Comparison of ENCODE assay signal across 21 cellular contexts in the genomic region with DNA sequence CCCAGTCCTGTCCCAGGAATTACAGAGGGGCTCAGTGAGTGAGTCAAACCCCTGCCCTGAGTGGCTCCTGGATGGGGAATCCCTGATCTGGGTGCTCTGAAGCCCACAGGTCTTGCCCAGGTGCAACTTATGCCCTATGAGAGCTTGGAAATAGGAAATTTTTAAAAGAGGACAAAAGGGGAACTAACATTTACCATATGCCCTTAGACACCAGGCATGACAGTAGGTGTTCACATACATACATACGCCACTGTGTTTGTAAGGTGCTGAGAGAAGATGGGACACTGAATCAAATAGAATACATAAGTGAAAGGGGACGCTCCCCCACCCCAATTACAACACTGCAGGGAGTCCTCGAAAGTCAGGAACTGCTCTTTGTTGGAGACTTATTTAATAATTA. TPM values are rescaled to one million over a fixed set of nuclear protein-coding genes. Genes with fewer than 3 reads are reported as not detected.
DNase-seq lines count a peak whose midpoint lies in the region; ATAC-seq, FAIRE-seq and TF ChIP-seq lines count a peak whose summit lies in the region.
"Had no signal": no experiment of that assay in that cellular context is flagged by ENCODE, and none has a peak within 500 bp of the region (broad histone marks: within the 10 kb centered on the region; RNA-seq: fewer than 3 reads in every experiment).

No MANE protein-coding gene starts in this region.

- H2BK120ac ChIP-seq in trophoblast cell (ENCODE audit: insufficient read depth, low read length, poor library complexity): no peak overlapping the region

- H4K12ac ChIP-seq in trophoblast cell (ENCODE audit: low read depth, low read length): no peak overlapping the region

- H3K4ac ChIP-seq in trophoblast cell (ENCODE audit: low read depth, low read length): no peak overlapping the region

- TF ChIP-seq POLR2A in GM12878 (IDR thresholded peaks at IDR 0.05; ENCODE audit: low read depth, low read length): no peak

- no peak overlapping the region for H3K14ac ChIP-seq in trophoblast cell (ENCODE audit: low read length)

- H3K36me3 Mint-ChIP-seq in stimulated activated memory B cell treated with anti-CD40 and anti-IgM and Interleukin-4, amounts not matched to agents 10 μg/mL and 1 μg/mL and 100 μg/mL, for 72 hours: no peaks in the 10 kb centered on the region
- H3K36me3 Mint-ChIP-seq: CD8-positive, alpha-beta T cell had no signal

- intact Hi-C loops in GM12878 (cut with micrococcal nuclease; ENCODE audit: unreplicated experiment): no loop called here

- no peaks in the 10 kb centered on the region for H3K9me3 Mint-ChIP-seq in stimulated activated memory B cell treated with anti-CD40 and anti-IgM and Interleukin-4, amounts not matched to agents 10 μg/mL and 1 μg/mL and 100 μg/mL, for 72 hours
- H3K9me3 Mint-ChIP-seq: CD8-positive, alpha-beta T cell had no signal

- H4K20me1 ChIP-seq in GM12878 (ENCODE audit: control insufficient read depth, insufficient read depth): no peaks in the 10 kb centered on the region

- CTCF ChIA-PET in GM12878 (lab: Yijun Ruan, JAX): interaction anchor here (0.8 to 14.8 kb wide), 2 partner anchors 99 to 109 kb away, joined by 3 to 476 read pairs; partner anchors contain the start of gene FCRL6

- H3K27me3 ChIP-seq in GM12878 (replicated peaks in 1 of 2; ENCODE audit: control insufficient read depth in 2 of 2, insufficient read depth in 2 of 2, low read length in 1 of 2) (0 out of 4 replicates have a peak, but pooled peaks cover 0 to 2% of the 10 kb centered on the region in 2 experiments), trophoblast cell (ENCODE audit: insufficient read depth, low read length) (no peaks in the 10 kb centered on the region)
- H3K27me3 ChIP-seq: BE2C, SJCRH30 had no signal

- RAD21 ChIA-PET in GM12878 (lab: Charles Lee; ENCODE audit: unreplicated experiment): no interaction called here

- H3K9me3 ChIP-seq in GM12878 (replicated peaks; ENCODE audit: control insufficient read depth, insufficient read depth, low read length): no peaks in the 10 kb centered on the region
- H3K9me3 ChIP-seq in trophoblast cell (ENCODE audit: insufficient read depth, low read depth, low read length): no peaks in the 10 kb centered on the region
- H3K9me3 ChIP-seq: BE2C, SJCRH30 had no signal

- no peak overlapping the region for H4K91ac ChIP-seq in trophoblast cell (ENCODE audit: low read depth, low read length)

- no peak overlapping the region for H2BK5ac ChIP-seq in trophoblast cell (ENCODE audit: low read depth, low read length, poor library complexity)

- H3K36me3 ChIP-seq in GM12878 (ENCODE audit: control insufficient read depth in 2 of 2, insufficient read depth in 2 of 2, low read length in 1 of 2): no peaks in the 10 kb centered on the region
- no peaks in the 10 kb centered on the region for H3K36me3 ChIP-seq in trophoblast cell (ENCODE audit: control insufficient read depth in 1 of 2, insufficient read depth in 2 of 2, low read length in 2 of 2)
- H3K36me3 ChIP-seq: BE2C, SJCRH30 had no signal

- H3K18ac ChIP-seq in trophoblast cell (ENCODE audit: low read length): no peak overlapping the region

- H3K4me1 ChIP-seq in GM12878 (ENCODE audit: control insufficient read depth, insufficient read depth, low read length) (no peaks in the 10 kb centered on the region), trophoblast cell (ENCODE audit: control insufficient read depth in 1 of 2, insufficient read depth in 2 of 2, low read length in 2 of 2) (peaks cover 14 to 22% of the 10 kb centered on the region in 2 experiments)

- H3K4me2 ChIP-seq in GM12878 (ENCODE audit: control insufficient read depth, insufficient read depth) (no peak overlapping the region), trophoblast cell (ENCODE audit: low read length) (no peak overlapping the region)
- H3K4me2 ChIP-seq: GM23338 had no signal

- no peak for FAIRE-seq in GM12878 (lab: Jason Lieb, UNC)
- FAIRE-seq: D721Med had no signal

- WGBS in GM12878 (ENCODE audit: insufficient coverage, insufficient replicate concordance, low lambda C conversion rate, missing lambda C conversion rate): 40% methylated on average over 3 of the region's 3 CpGs
- WGBS in trophoblast cell (ENCODE audit: extremely low coverage, insufficient coverage, insufficient read length): no CpG with 5 or more reads among the region's 3 CpGs

- POLR2A ChIA-PET in GM12878 (lab: Charles Lee): no interaction called here

- ATAC-seq in GM18868 (IDR thresholded peaks at IDR 0.05; ENCODE audit: unreplicated experiment): peak; percentile 76
- peak; percentile 70 for ATAC-seq in GM12878
- peak; percentile 67 for ATAC-seq in stimulated activated memory B cell treated with anti-CD40 and anti-IgM and Interleukin-4, amounts not matched to agents 10 μg/mL and 1 μg/mL and 100 μg/mL, for 72 hours
- no peak for ATAC-seq in HG03039 (IDR thresholded peaks at IDR 0.05; ENCODE audit: unreplicated experiment)
- ATAC-seq: CD8-positive, alpha-beta T cell; GM23338 had no signal

- SMC1A ChIA-PET in GM12878 (lab: Charles Lee; ENCODE audit: uncharacterized antibody, unreplicated experiment): no interaction called here

- TF ChIP-seq EP300 in GM12878 (IDR thresholded peaks at IDR 0.05; ENCODE audit: borderline replicate concordance in 1 of 2, control insufficient read depth in 1 of 2, low read depth in 2 of 2, low read length in 2 of 2): no peak

- H4K8ac ChIP-seq in trophoblast cell (ENCODE audit: low read depth, low read length): no peak overlapping the region

- H3K9ac ChIP-seq in GM12878 (ENCODE audit: control insufficient read depth, insufficient read depth, low read length): no peak overlapping the region
- H3K9ac ChIP-seq in trophoblast cell (ENCODE audit: low read length): no peak overlapping the region

- no peak overlapping the region for H2AK5ac ChIP-seq in trophoblast cell (ENCODE audit: low read length)

- DNase-seq in MV-4-11 (lab: John Stamatoyannopoulos, UW) (peak; percentile 31), GM12878 (ENCODE audit: low read depth, low spot score) (no peak), trophoblast cell (no peak), dedifferentiated amniotic fluid mesenchymal stem cell (ENCODE audit: extremely low spot score) (no peak)
- DNase-seq: BE2C; CD8-positive, alpha-beta T cell; DMS79; KBM-7; NCI-H1105; NCI-H1694 treated with DMSO at 0.1 percent for 48 hours; NCI-H2107; NCI-H2227 treated with DMSO at 0.1 percent for 48 hours; NCI-H524 treated with DMSO at 0.1 percent for 48 hours; OCI-M1; SJCRH30 had no signal

- H2AFZ ChIP-seq in GM12878 (ENCODE audit: control insufficient read depth, low read depth, low read length): no peak overlapping the region
- no peak overlapping the region for H2AFZ ChIP-seq in trophoblast cell (ENCODE audit: insufficient read depth, low read length, poor library complexity)
- H2AFZ ChIP-seq: GM23338 had no signal

- H3K27ac ChIP-seq in GM12878 (ENCODE audit: control insufficient read depth, insufficient read depth): no peak overlapping the region
- H3K27ac ChIP-seq in trophoblast cell (ENCODE audit: low read depth, low read length): no peak overlapping the region
- H3K27ac ChIP-seq: RWPE1, SJCRH30 had no signal

- peaks cover 5% of the 10 kb centered on the region for H3K27me3 Mint-ChIP-seq in stimulated activated memory B cell treated with anti-CD40 and anti-IgM and Interleukin-4, amounts not matched to agents 10 μg/mL and 1 μg/mL and 100 μg/mL, for 72 hours

- H3K4me3 ChIP-seq in GM12878: no peak overlapping the region
- H3K4me3 ChIP-seq in trophoblast cell (ENCODE audit: low read depth, low read length): no peak overlapping the region
- H3K4me3 ChIP-seq: GM23338, SJCRH30 had no signal

- H3K4me1 Mint-ChIP-seq in stimulated activated memory B cell treated with anti-CD40 and anti-IgM and Interleukin-4, amounts not matched to agents 10 μg/mL and 1 μg/mL and 100 μg/mL, for 72 hours: peaks cover 24% of the 10 kb centered on the region

- no peaks in the 10 kb centered on the region for H3K79me2 ChIP-seq in GM12878 (ENCODE audit: control insufficient read depth, insufficient read depth, low read length)
- no peaks in the 10 kb centered on the region for H3K79me2 ChIP-seq in trophoblast cell (ENCODE audit: control insufficient read depth, insufficient read depth, low read length, poor library complexity)

- H3K4me3 Mint-ChIP-seq in stimulated activated memory B cell treated with anti-CD40 and anti-IgM and Interleukin-4, amounts not matched to agents 10 μg/mL and 1 μg/mL and 100 μg/mL, for 72 hours: no peak overlapping the region
- H3K4me3 Mint-ChIP-seq: CD8-positive, alpha-beta T cell; GM23338 had no signal

- no peak overlapping the region for H3K23ac ChIP-seq in trophoblast cell (ENCODE audit: low read length)

- peaks cover 21% of the 10 kb centered on the region for H3K79me1 ChIP-seq in trophoblast cell (ENCODE audit: low read length)

- no TSS peak for BruUV-seq in GM12878 (replicated peaks; lab: Mats Ljungman, UMichigan)

- no peak for TF ChIP-seq CTCF in GM12878 (IDR thresholded peaks at IDR 0.05 in 2 of 3, conservative IDR thresholded peaks at IDR 0.05 in 1 of 3; ENCODE audit: control insufficient read depth in 2 of 3, extremely low read depth in 1 of 3, insufficient read depth in 1 of 3, low read depth in 3 of 3, low read length in 3 of 3)

- TF ChIP-seq RAD21 in GM12878 (IDR thresholded peaks at IDR 0.05; ENCODE audit: insufficient read depth, low read depth, low read length): no peak

- H2BK12ac ChIP-seq in trophoblast cell (ENCODE audit: low read length): no peak overlapping the region

- in situ Hi-C loops in GM12878 (cut with MboI): no loop called here

- H3K27ac Mint-ChIP-seq in stimulated activated memory B cell treated with anti-CD40 and anti-IgM and Interleukin-4, amounts not matched to agents 10 μg/mL and 1 μg/mL and 100 μg/mL, for 72 hours: peak overlapping the region; percentile 8
- H3K27ac Mint-ChIP-seq: CD8-positive, alpha-beta T cell; GM23338 had no signal

RNA-seq across cellular contexts. Expression of gene CFAP45, which starts 1.4 kb away (rescaled TPM):
- total RNA-seq in GM12878 (2013; cell fraction: nucleolus; rRNA removed): 2.3 and 2.7 TPM in 2 replicates
- total RNA-seq in GM12878 (2014; rRNA removed) (0.33 and 0.56 TPM in 2 replicates), GM12878 (2014; rRNA removed; fragmentation: Illumina TruSeq; extraction: Trizol) (0.72 and 0.78 TPM in 2 replicates), GM12878 (2021) (0.64 and 0.93 TPM in 2 replicates)
- 1.2 TPM for polyA plus RNA-seq in GM12878 (2011; ENCODE audit: low read depth)
- polyA plus RNA-seq in GM12878 (2011; rRNA removed) (0.69 and 1.1 TPM in 2 replicates), GM12878 (2014; fragmentation: Illumina TruSeq; extraction: Trizol) (0.73 and 0.89 TPM in 2 replicates), GM12878 (2014; fragmentation: Nextera tagmentation; extraction: Ambion mirVana) (under 1 TPM; 0.43 to 0.46 TPM), GM12878 (2014; rRNA removed) (0.82 and 0.91 TPM in 2 replicates), GM12878 (2016; fragmentation: Nextera tagmentation; extraction: Ambion mirVana) (under 1 TPM; 0.58 to 0.91 TPM)
- polyA plus RNA-seq in GM12878 (2011; cell fraction: cytosol; rRNA removed): 0.28 and 0.37 TPM in 2 replicates
- 1.0 and 1.5 TPM in 2 replicates for polyA plus RNA-seq in GM12878 (2011; cell fraction: nucleus; rRNA removed)
- 0.74 and 0.87 TPM in 2 replicates for polyA plus RNA-seq in GM12878 (2012)
- polyA minus RNA-seq in GM12878 (2011; rRNA and poly(A)+ RNA removed): 0.37 and 0.72 TPM in 2 replicates
- not detected in 2 replicates for polyA minus RNA-seq in GM12878 (2011; cell fraction: cytosol; rRNA and poly(A)+ RNA removed)
- polyA minus RNA-seq in GM12878 (2011; cell fraction: nucleus; rRNA and poly(A)+ RNA removed): 0.24 and 0.29 TPM in 2 replicates
- polyA plus RNA-seq in trophoblast cell (2013): 2.0 and 2.1 TPM in 2 replicates
- total RNA-seq: GM23338 had no signal

RNA-seq across cellular contexts. Expression of gene TAGLN2, which starts 26.8 kb away (rescaled TPM):
- 69.9 and 71.0 TPM in 2 replicates for total RNA-seq in GM12878 (2013; cell fraction: nucleolus; rRNA removed)
- total RNA-seq in GM12878 (2014; rRNA removed): 345 and 363 TPM in 2 replicates
- 152 and 155 TPM in 2 replicates for total RNA-seq in GM12878 (2014; rRNA removed; fragmentation: Illumina TruSeq; extraction: Trizol)
- 340 and 350 TPM in 2 replicates for total RNA-seq in GM12878 (2021)
- 190 TPM for polyA plus RNA-seq in GM12878 (2011; ENCODE audit: low read depth)
- 198 and 427 TPM in 2 replicates for polyA plus RNA-seq in GM12878 (2011; rRNA removed)
- polyA plus RNA-seq in GM12878 (2011; cell fraction: cytosol; rRNA removed): 602 and 652 TPM in 2 replicates
- 280 and 331 TPM in 2 replicates for polyA plus RNA-seq in GM12878 (2011; cell fraction: nucleus; rRNA removed)
- polyA plus RNA-seq in GM12878 (2012): 359 and 378 TPM in 2 replicates
- polyA plus RNA-seq in GM12878 (2014; fragmentation: Illumina TruSeq; extraction: Trizol): 253 and 362 TPM in 2 replicates
- 100 to 1,000 TPM; 216 to 262 TPM for polyA plus RNA-seq in GM12878 (2014; fragmentation: Nextera tagmentation; extraction: Ambion mirVana)
- polyA plus RNA-seq in GM12878 (2014; rRNA removed): 415 and 449 TPM in 2 replicates
- 100 to 1,000 TPM; 541 to 611 TPM for polyA plus RNA-seq in GM12878 (2016; fragmentation: Nextera tagmentation; extraction: Ambion mirVana)
- 165 and 190 TPM in 2 replicates for polyA minus RNA-seq in GM12878 (2011; rRNA and poly(A)+ RNA removed)
- 81.4 and 86.9 TPM in 2 replicates for polyA minus RNA-seq in GM12878 (2011; cell fraction: cytosol; rRNA and poly(A)+ RNA removed)
- polyA minus RNA-seq in GM12878 (2011; cell fraction: nucleus; rRNA and poly(A)+ RNA removed): 45.7 and 64.9 TPM in 2 replicates
- polyA plus RNA-seq in trophoblast cell (2013): 498 and 501 TPM in 2 replicates

RNA-seq across cellular contexts. Expression of gene VSIG8, which starts 36.1 kb away (rescaled TPM):
- total RNA-seq in GM12878 (2013; cell fraction: nucleolus; rRNA removed): not detected in 2 replicates
- total RNA-seq in GM12878 (2014; rRNA removed): not detected in 2 replicates
- total RNA-seq in GM12878 (2014; rRNA removed; fragmentation: Illumina TruSeq; extraction: Trizol): not detected in 2 replicates
- not detected in 2 replicates for total RNA-seq in GM12878 (2021)
- not detected for polyA plus RNA-seq in GM12878 (2011; ENCODE audit: low read depth)
- not detected in 2 replicates for polyA plus RNA-seq in GM12878 (2011; rRNA removed)
- polyA plus RNA-seq in GM12878 (2011; cell fraction: cytosol; rRNA removed): not detected in 2 replicates
- 0.09 TPM in 1 of 2 replicates, not detected in the other for polyA plus RNA-seq in GM12878 (2011; cell fraction: nucleus; rRNA removed)
- polyA plus RNA-seq in GM12878 (2012): 0.07 TPM in 1 of 2 replicates, not detected in the other
- polyA plus RNA-seq in GM12878 (2014; fragmentation: Illumina TruSeq; extraction: Trizol): not detected in 2 replicates
- not detected for polyA plus RNA-seq in GM12878 (2014; fragmentation: Nextera tagmentation; extraction: Ambion mirVana)
- polyA plus RNA-seq in GM12878 (2014; rRNA removed): not detected in 2 replicates
- not detected for polyA plus RNA-seq in GM12878 (2016; fragmentation: Nextera tagmentation; extraction: Ambion mirVana)
- not detected in 2 replicates for polyA minus RNA-seq in GM12878 (2011; rRNA and poly(A)+ RNA removed)
- polyA minus RNA-seq in GM12878 (2011; cell fraction: cytosol; rRNA and poly(A)+ RNA removed): not detected in 2 replicates
- polyA minus RNA-seq in GM12878 (2011; cell fraction: nucleus; rRNA and poly(A)+ RNA removed): not detected in 2 replicates
- polyA plus RNA-seq in trophoblast cell (2013): 0.03 TPM in 2 replicates
- total RNA-seq: CD8-positive, alpha-beta T cell; GM23338; SJCRH30 had no signal
- polyA plus RNA-seq: GM23338 had no signal

RNA-seq across cellular contexts. Expression of gene IGSF9, which starts 46.9 kb away (rescaled TPM):
- total RNA-seq in GM12878 (2013; cell fraction: nucleolus; rRNA removed): not detected in 2 replicates
- not detected in 2 replicates for total RNA-seq in GM12878 (2014; rRNA removed)
- not detected in 2 replicates for total RNA-seq in GM12878 (2014; rRNA removed; fragmentation: Illumina TruSeq; extraction: Trizol)
- total RNA-seq in GM12878 (2021): not detected in 2 replicates
- polyA plus RNA-seq in GM12878 (2011; ENCODE audit: low read depth): not detected
- polyA plus RNA-seq in GM12878 (2011; rRNA removed): not detected in 2 replicates
- polyA plus RNA-seq in GM12878 (2011; cell fraction: cytosol; rRNA removed): 0.01 and 0.03 TPM in 2 replicates
- 0.04 and 0.06 TPM in 2 replicates for polyA plus RNA-seq in GM12878 (2011; cell fraction: nucleus; rRNA removed)
- 0.03 TPM in 1 of 2 replicates, not detected in the other for polyA plus RNA-seq in GM12878 (2012)
- polyA plus RNA-seq in GM12878 (2014; fragmentation: Illumina TruSeq; extraction: Trizol): not detected in 2 replicates
- polyA plus RNA-seq in GM12878 (2014; fragmentation: Nextera tagmentation; extraction: Ambion mirVana): not detected
- 0.04 TPM in 1 of 2 replicates, not detected in the other for polyA plus RNA-seq in GM12878 (2014; rRNA removed)
- polyA plus RNA-seq in GM12878 (2016; fragmentation: Nextera tagmentation; extraction: Ambion mirVana): under 1 TPM in 1 of 2 experiments, not detected in 1; 0.07 TPM
- polyA minus RNA-seq in GM12878 (2011; rRNA and poly(A)+ RNA removed): not detected in 2 replicates
- not detected in 2 replicates for polyA minus RNA-seq in GM12878 (2011; cell fraction: cytosol; rRNA and poly(A)+ RNA removed)
- polyA minus RNA-seq in GM12878 (2011; cell fraction: nucleus; rRNA and poly(A)+ RNA removed): not detected in 2 replicates
- polyA plus RNA-seq in trophoblast cell (2013): 2.0 and 2.3 TPM in 2 replicates
- total RNA-seq: CD8-positive, alpha-beta T cell had no signal

RNA-seq across cellular contexts. Expression of gene SLAMF9, which starts 55.5 kb away (rescaled TPM):
- total RNA-seq in GM12878 (2013; cell fraction: nucleolus; rRNA removed): not detected in 2 replicates
- total RNA-seq in GM12878 (2014; rRNA removed) (not detected in 2 replicates), GM12878 (2014; rRNA removed; fragmentation: Illumina TruSeq; extraction: Trizol) (not detected in 2 replicates), GM12878 (2021) (not detected in 2 replicates)
- polyA plus RNA-seq in GM12878 (2011; ENCODE audit: low read depth): not detected
- polyA plus RNA-seq in GM12878 (2011; rRNA removed) (not detected in 2 replicates), GM12878 (2014; fragmentation: Illumina TruSeq; extraction: Trizol) (not detected in 2 replicates), GM12878 (2014; fragmentation: Nextera tagmentation; extraction: Ambion mirVana) (not detected), GM12878 (2014; rRNA removed) (not detected in 2 replicates), GM12878 (2016; fragmentation: Nextera tagmentation; extraction: Ambion mirVana) (not detected)
- polyA plus RNA-seq in GM12878 (2011; cell fraction: cytosol; rRNA removed): not detected in 2 replicates
- polyA plus RNA-seq in GM12878 (2011; cell fraction: nucleus; rRNA removed): not detected in 2 replicates
- polyA plus RNA-seq in GM12878 (2012): not detected in 2 replicates
- not detected in 2 replicates for polyA minus RNA-seq in GM12878 (2011; rRNA and poly(A)+ RNA removed)
- not detected in 2 replicates for polyA minus RNA-seq in GM12878 (2011; cell fraction: cytosol; rRNA and poly(A)+ RNA removed)
- not detected in 2 replicates for polyA minus RNA-seq in GM12878 (2011; cell fraction: nucleus; rRNA and poly(A)+ RNA removed)
- polyA plus RNA-seq in trophoblast cell (2013): not detected in 2 replicates
- total RNA-seq: CD8-positive, alpha-beta T cell; GM23338; SJCRH30 had no signal
- polyA plus RNA-seq: GM23338 had no signal
